Comparison of ENCODE assay signal across 1 cellular context in the genomic region with DNA sequence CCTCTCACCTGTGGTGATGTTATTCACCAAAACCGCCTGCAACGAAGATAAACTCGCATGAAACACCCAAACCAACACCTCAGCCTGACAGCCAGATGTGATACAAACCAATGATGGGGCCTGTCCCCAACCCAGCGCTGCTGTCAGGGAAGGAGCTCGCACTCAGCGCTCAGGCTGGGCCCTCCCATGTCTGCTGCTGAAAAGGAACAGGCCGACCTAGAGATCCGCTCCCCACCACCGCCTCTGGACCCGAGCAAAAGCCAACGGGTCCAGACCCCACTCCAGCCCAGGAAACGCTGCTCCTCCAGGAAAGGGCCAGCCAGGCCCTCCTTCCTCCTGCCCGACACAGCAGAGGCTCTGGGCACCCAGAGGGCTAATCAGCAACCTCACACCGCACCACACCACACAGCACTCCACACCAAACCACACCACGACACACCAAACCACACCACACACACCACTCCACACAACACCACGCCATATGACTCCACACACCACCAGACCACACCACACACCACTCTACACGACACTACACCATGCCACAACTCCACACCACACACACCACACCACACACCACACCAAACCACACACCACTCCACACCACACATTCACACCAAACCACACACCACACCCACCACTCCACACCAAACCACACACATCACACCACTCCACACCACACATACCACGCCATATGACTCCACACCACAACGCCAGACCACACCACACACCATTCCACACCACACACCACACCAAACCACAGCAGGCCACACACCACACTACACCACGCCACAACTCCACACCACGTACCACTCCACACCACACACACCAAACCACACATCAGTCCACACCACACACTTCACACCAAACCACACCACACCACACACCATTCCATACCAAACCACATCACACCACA.
A peak's percentile ranks its signal among the peaks of the same experiment; 100 is the strongest.
TF ChIP-seq lines count a peak whose summit lies in the region.

No MANE protein-coding gene starts in this region.

TF ChIP-seq in HEK293, 187 proteins besides CTCF, POLR2A, EP300 and RAD21 (continued from another document):
- TF ChIP-seq, protein P1, sequence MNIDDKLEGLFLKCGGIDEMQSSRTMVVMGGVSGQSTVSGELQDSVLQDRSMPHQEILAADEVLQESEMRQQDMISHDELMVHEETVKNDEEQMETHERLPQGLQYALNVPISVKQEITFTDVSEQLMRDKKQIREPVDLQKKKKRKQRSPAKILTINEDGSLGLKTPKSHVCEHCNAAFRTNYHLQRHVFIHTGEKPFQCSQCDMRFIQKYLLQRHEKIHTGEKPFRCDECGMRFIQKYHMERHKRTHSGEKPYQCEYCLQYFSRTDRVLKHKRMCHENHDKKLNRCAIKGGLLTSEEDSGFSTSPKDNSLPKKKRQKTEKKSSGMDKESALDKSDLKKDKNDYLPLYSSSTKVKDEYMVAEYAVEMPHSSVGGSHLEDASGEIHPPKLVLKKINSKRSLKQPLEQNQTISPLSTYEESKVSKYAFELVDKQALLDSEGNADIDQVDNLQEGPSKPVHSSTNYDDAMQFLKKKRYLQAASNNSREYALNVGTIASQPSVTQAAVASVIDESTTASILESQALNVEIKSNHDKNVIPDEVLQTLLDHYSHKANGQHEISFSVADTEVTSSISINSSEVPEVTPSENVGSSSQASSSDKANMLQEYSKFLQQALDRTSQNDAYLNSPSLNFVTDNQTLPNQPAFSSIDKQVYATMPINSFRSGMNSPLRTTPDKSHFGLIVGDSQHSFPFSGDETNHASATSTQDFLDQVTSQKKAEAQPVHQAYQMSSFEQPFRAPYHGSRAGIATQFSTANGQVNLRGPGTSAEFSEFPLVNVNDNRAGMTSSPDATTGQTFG (tag by site-specific recombination; IDR thresholded peaks at IDR 0.05; ENCODE audit: borderline replicate concordance): 0 out of 2 replicates have a peak, but pooled peaks have one; percentile 22
- 0 out of 2 replicates have a peak, but pooled peaks have one; percentile 38 for TF ChIP-seq ZNF114 (tag by site-specific recombination; IDR thresholded peaks at IDR 0.05)
- no peak for TF ChIP-seq ZNF23 (tag by site-specific recombination; IDR thresholded peaks at IDR 0.05; ENCODE audit: borderline replicate concordance)
- TF ChIP-seq, protein P2, sequence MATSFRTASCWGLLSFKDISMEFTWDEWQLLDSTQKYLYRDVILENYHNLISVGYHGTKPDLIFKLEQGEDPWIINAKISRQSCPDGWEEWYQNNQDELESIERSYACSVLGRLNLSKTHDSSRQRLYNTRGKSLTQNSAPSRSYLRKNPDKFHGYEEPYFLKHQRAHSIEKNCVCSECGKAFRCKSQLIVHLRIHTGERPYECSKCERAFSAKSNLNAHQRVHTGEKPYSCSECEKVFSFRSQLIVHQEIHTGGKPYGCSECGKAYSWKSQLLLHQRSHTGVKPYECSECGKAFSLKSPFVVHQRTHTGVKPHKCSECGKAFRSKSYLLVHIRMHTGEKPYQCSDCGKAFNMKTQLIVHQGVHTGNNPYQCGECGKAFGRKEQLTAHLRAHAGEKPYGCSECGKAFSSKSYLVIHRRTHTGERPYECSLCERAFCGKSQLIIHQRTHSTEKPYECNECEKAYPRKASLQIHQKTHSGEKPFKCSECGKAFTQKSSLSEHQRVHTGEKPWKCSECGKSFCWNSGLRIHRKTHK (tag by site-specific recombination; IDR thresholded peaks at IDR 0.05): peak; percentile 8; the same call in 1 of the 2 replicates
- 0 out of 2 replicates have a peak, but pooled peaks have one; percentile 27 for TF ChIP-seq ZNF621 (tag by site-specific recombination; IDR thresholded peaks at IDR 0.05)
- TF ChIP-seq ZNF658 (tag by site-specific recombination; IDR thresholded peaks at IDR 0.05): peak; percentile 10; the same call in 1 of the 2 replicates
- TF ChIP-seq, protein P3, sequence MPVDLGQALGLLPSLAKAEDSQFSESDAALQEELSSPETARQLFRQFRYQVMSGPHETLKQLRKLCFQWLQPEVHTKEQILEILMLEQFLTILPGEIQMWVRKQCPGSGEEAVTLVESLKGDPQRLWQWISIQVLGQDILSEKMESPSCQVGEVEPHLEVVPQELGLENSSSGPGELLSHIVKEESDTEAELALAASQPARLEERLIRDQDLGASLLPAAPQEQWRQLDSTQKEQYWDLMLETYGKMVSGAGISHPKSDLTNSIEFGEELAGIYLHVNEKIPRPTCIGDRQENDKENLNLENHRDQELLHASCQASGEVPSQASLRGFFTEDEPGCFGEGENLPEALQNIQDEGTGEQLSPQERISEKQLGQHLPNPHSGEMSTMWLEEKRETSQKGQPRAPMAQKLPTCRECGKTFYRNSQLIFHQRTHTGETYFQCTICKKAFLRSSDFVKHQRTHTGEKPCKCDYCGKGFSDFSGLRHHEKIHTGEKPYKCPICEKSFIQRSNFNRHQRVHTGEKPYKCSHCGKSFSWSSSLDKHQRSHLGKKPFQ (tag by site-specific recombination; IDR thresholded peaks at IDR 0.05): peak; percentile 98
- 0 out of 2 replicates have a peak, but pooled peaks have one; percentile 20 for TF ChIP-seq ZSCAN16 (tag by site-specific recombination; IDR thresholded peaks at IDR 0.05)
- TF ChIP-seq ZNF266 (tag by site-specific recombination; IDR thresholded peaks at IDR 0.05; ENCODE audit: low read depth): peak; percentile 46; the same call in 1 of the 2 replicates
- peak; percentile 34; the same call in 1 of the 2 replicates for TF ChIP-seq ZNF707 (tag by site-specific recombination; IDR thresholded peaks at IDR 0.05)
- TF ChIP-seq, protein P4, sequence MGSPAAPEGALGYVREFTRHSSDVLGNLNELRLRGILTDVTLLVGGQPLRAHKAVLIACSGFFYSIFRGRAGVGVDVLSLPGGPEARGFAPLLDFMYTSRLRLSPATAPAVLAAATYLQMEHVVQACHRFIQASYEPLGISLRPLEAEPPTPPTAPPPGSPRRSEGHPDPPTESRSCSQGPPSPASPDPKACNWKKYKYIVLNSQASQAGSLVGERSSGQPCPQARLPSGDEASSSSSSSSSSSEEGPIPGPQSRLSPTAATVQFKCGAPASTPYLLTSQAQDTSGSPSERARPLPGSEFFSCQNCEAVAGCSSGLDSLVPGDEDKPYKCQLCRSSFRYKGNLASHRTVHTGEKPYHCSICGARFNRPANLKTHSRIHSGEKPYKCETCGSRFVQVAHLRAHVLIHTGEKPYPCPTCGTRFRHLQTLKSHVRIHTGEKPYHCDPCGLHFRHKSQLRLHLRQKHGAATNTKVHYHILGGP (tag by site-specific recombination; IDR thresholded peaks at IDR 0.05): no peak
- TF ChIP-seq ZNF211 (tag by site-specific recombination; IDR thresholded peaks at IDR 0.05; ENCODE audit: low read depth): 0 out of 2 replicates have a peak, but pooled peaks have one; percentile 33
- no peak for TF ChIP-seq ZXDB (tag by site-specific recombination; IDR thresholded peaks at IDR 0.05)
- TF ChIP-seq ZNF202 (tag by site-specific recombination; IDR thresholded peaks at IDR 0.05; ENCODE audit: borderline replicate concordance): 0 out of 2 replicates have a peak, but pooled peaks have one; percentile 9
- TF ChIP-seq ZBTB20 (tag by site-specific recombination; IDR thresholded peaks at IDR 0.05): peak; percentile 5; the same call in 1 of the 2 replicates
- TF ChIP-seq ZNF112 (tag by site-specific recombination; IDR thresholded peaks at IDR 0.05): peak; percentile 53; the same call in 1 of the 2 replicates
- TF ChIP-seq ZNF324 (tag by site-specific recombination; IDR thresholded peaks at IDR 0.05): no peak
- peak; percentile 78 for TF ChIP-seq ZNF239 (tag by site-specific recombination; IDR thresholded peaks at IDR 0.05)
- TF ChIP-seq KLF9 (tag by site-specific recombination; IDR thresholded peaks at IDR 0.05; ENCODE audit: low read depth): peak; percentile 33; the same call in 1 of the 2 replicates
- TF ChIP-seq ZNF133 (tag by site-specific recombination; IDR thresholded peaks at IDR 0.05): 0 out of 2 replicates have a peak, but pooled peaks have one; percentile 37
- no peak for TF ChIP-seq OVOL3 (tag by site-specific recombination; IDR thresholded peaks at IDR 0.05)
- 0 out of 2 replicates have a peak, but pooled peaks have one; percentile 13 for TF ChIP-seq ZNF157 (tag by site-specific recombination; IDR thresholded peaks at IDR 0.05)
